Comparison of ENCODE assay signal across 11 cellular contexts in genomic region chr17:14784997-14785696, GRCh38.
DNase-seq lines count a peak whose midpoint lies in the region; ATAC-seq and TF ChIP-seq lines count a peak whose summit lies in the region.
"Had no signal": no experiment of that assay in that cellular context is flagged by ENCODE, and none has a peak within 500 bp of the region (broad histone marks: within the 10 kb centered on the region; RNA-seq: fewer than 3 reads in every experiment).

No MANE protein-coding gene starts in this region.

- intact Hi-C loops in activated T-helper 1 cell treated with anti-CD3 and anti-CD28 coated beads, Interleukin-12 subunit alpha, Interleukin-12 subunit beta, Interleukin-2, Interleukin-4 antibody, amounts not matched to agents 30 ng/mL and 10 ng/mL and 1 ng/mL, durations not matched to agents 14 hours and 24 hours and 36 hours (cut with micrococcal nuclease): loop anchor here (10.0 kb wide), 1 partner anchor 1190 kb away; no protein-coding TSS in a partner anchor
- intact Hi-C loops in ovary (cut with DNase I): no loop called here

- H3K4me3 ChIP-seq in ovary: no peak overlapping the region
- H3K4me3 ChIP-seq: SJSA1 had no signal

- H3K27me3 ChIP-seq in ovary: no peaks in the 10 kb centered on the region
- H3K27me3 ChIP-seq: SJSA1 had no signal

- TF ChIP-seq EP300 in ovary (IDR thresholded peaks at IDR 0.05): no peak

- WGBS in ovary, 3 donors: 76 to 92% (median 79%) methylated on average over 5 of the region's 5 CpGs

- no peaks in the 10 kb centered on the region for H3K9me3 Mint-ChIP-seq in activated T-helper 1 cell treated with anti-CD3 and anti-CD28 coated beads, Interleukin-12 subunit alpha, Interleukin-12 subunit beta, Interleukin-2, Interleukin-4 antibody, amounts not matched to agents 30 ng/mL and 10 ng/mL and 1 ng/mL, durations not matched to agents 14 hours and 24 hours and 36 hours
- H3K9me3 Mint-ChIP-seq in activated naive CD8-positive, alpha-beta T cell treated with anti-CD3 and anti-CD28 coated beads, Interleukin-2, amount 50 U/mL, for 24 hours: no peaks in the 10 kb centered on the region

- no peaks in the 10 kb centered on the region for H3K9me3 ChIP-seq in ovary
- H3K9me3 ChIP-seq: SJSA1 had no signal

- peaks cover 2% of the 10 kb centered on the region for H3K27me3 Mint-ChIP-seq in activated T-helper 1 cell treated with anti-CD3 and anti-CD28 coated beads, Interleukin-12 subunit alpha, Interleukin-12 subunit beta, Interleukin-2, Interleukin-4 antibody, amounts not matched to agents 30 ng/mL and 10 ng/mL and 1 ng/mL, durations not matched to agents 14 hours and 24 hours and 36 hours (ENCODE audit: insufficient read depth)
- H3K27me3 Mint-ChIP-seq in activated naive CD8-positive, alpha-beta T cell treated with anti-CD3 and anti-CD28 coated beads, Interleukin-2, amount 50 U/mL, for 24 hours: peaks cover 3% of the 10 kb centered on the region

- no peak overlapping the region for H3K27ac ChIP-seq in ovary
- H3K27ac ChIP-seq: SJSA1 had no signal

- H3K36me3 Mint-ChIP-seq in activated T-helper 1 cell treated with anti-CD3 and anti-CD28 coated beads, Interleukin-12 subunit alpha, Interleukin-12 subunit beta, Interleukin-2, Interleukin-4 antibody, amounts not matched to agents 30 ng/mL and 10 ng/mL and 1 ng/mL, durations not matched to agents 14 hours and 24 hours and 36 hours (ENCODE audit: low read depth): no peaks in the 10 kb centered on the region
- H3K36me3 Mint-ChIP-seq in activated naive CD8-positive, alpha-beta T cell treated with anti-CD3 and anti-CD28 coated beads, Interleukin-2, amount 50 U/mL, for 24 hours (ENCODE audit: low read depth): no peaks in the 10 kb centered on the region

- H3K4me1 ChIP-seq in ovary (ENCODE audit: insufficient read depth): no peaks in the 10 kb centered on the region
- H3K4me1 ChIP-seq: SJSA1 had no signal

- no peak for TF ChIP-seq POLR2A in ovary (IDR thresholded peaks at IDR 0.05)

- H3K4me3 Mint-ChIP-seq in activated T-helper 1 cell treated with anti-CD3 and anti-CD28 coated beads, Interleukin-12 subunit alpha, Interleukin-12 subunit beta, Interleukin-2, Interleukin-4 antibody, amounts not matched to agents 30 ng/mL and 10 ng/mL and 1 ng/mL, durations not matched to agents 14 hours and 24 hours and 36 hours: no peak overlapping the region
- no peak overlapping the region for H3K4me3 Mint-ChIP-seq in activated naive CD8-positive, alpha-beta T cell treated with anti-CD3 and anti-CD28 coated beads, Interleukin-2, amount 50 U/mL, for 24 hours

- DNase-seq in activated T-helper 1 cell treated with Interleukin-2 at 50 U/mL for 16 hours (ENCODE audit: low read depth): peak; percentile 1
- no peak for DNase-seq in activated T-helper 1 cell treated with anti-CD3 and anti-CD28 coated beads, Interleukin-12 subunit alpha, Interleukin-12 subunit beta, Interleukin-2, Interleukin-4 antibody, amounts not matched to agents 30 ng/mL and 10 ng/mL and 1 ng/mL, durations not matched to agents 14 hours and 24 hours and 36 hours (ENCODE audit: low spot score)
- DNase-seq in activated naive CD8-positive, alpha-beta T cell treated with anti-CD3 and anti-CD28 coated beads, Interleukin-2, amount 50 U/mL, for 24 hours: peak; percentile 18
- DNase-seq in stimulated activated CD8-positive, alpha-beta memory T cell treated with anti-CD3 and anti-CD28 coated beads, Interleukin-15, amount 100 ng/mL, for 1 hour (ENCODE audit: low read depth): peak; percentile 2
- DNase-seq in NCI-H1105 (lab: John Stamatoyannopoulos, UW): no peak
- no peak for DNase-seq in ovary
- DNase-seq: aorta, posterior cingulate gyrus had no signal

- no peak for TF ChIP-seq CTCF in ovary (IDR thresholded peaks at IDR 0.05)

- H3K4me1 Mint-ChIP-seq in activated T-helper 1 cell treated with anti-CD3 and anti-CD28 coated beads, Interleukin-12 subunit alpha, Interleukin-12 subunit beta, Interleukin-2, Interleukin-4 antibody, amounts not matched to agents 30 ng/mL and 10 ng/mL and 1 ng/mL, durations not matched to agents 14 hours and 24 hours and 36 hours (ENCODE audit: low read depth): no peaks in the 10 kb centered on the region
- H3K4me1 Mint-ChIP-seq in activated naive CD8-positive, alpha-beta T cell treated with anti-CD3 and anti-CD28 coated beads, Interleukin-2, amount 50 U/mL, for 24 hours: peaks cover 2% of the 10 kb centered on the region

- H3K27ac Mint-ChIP-seq in activated T-helper 1 cell treated with anti-CD3 and anti-CD28 coated beads, Interleukin-12 subunit alpha, Interleukin-12 subunit beta, Interleukin-2, Interleukin-4 antibody, amounts not matched to agents 30 ng/mL and 10 ng/mL and 1 ng/mL, durations not matched to agents 14 hours and 24 hours and 36 hours: no peak overlapping the region
- no peak overlapping the region for H3K27ac Mint-ChIP-seq in activated naive CD8-positive, alpha-beta T cell treated with anti-CD3 and anti-CD28 coated beads, Interleukin-2, amount 50 U/mL, for 24 hours

- ATAC-seq in HG03469 (IDR thresholded peaks at IDR 0.05; ENCODE audit: unreplicated experiment): peak; percentile 54
- no peak for ATAC-seq in activated naive CD8-positive, alpha-beta T cell treated with anti-CD3 and anti-CD28 coated beads, Interleukin-2, amount 50 U/mL, for 24 hours
- ATAC-seq in GM21786 (IDR thresholded peaks at IDR 0.05; ENCODE audit: unreplicated experiment): no peak

- no peaks in the 10 kb centered on the region for H3K36me3 ChIP-seq in ovary
- H3K36me3 ChIP-seq: SJSA1 had no signal

Comparison
In these comparisons a context has a peak if more than half of its experiments do, and no peak if none do; other contexts are left out.
1. DNase-seq: peak in activated T-helper 1 cell treated with Interleukin-2 at 50 U/mL for 16 hours (single experiment), activated naive CD8-positive, alpha-beta T cell treated with anti-CD3 and anti-CD28 coated beads, Interleukin-2, amount 50 U/mL, for 24 hours (single experiment) and stimulated activated CD8-positive, alpha-beta memory T cell treated with anti-CD3 and anti-CD28 coated beads, Interleukin-15, amount 100 ng/mL, for 1 hour (single experiment); none in activated T-helper 1 cell treated with anti-CD3 and anti-CD28 coated beads, Interleukin-12 subunit alpha, Interleukin-12 subunit beta, Interleukin-2, Interleukin-4 antibody, amounts not matched to agents 30 ng/mL and 10 ng/mL and 1 ng/mL, durations not matched to agents 14 hours and 24 hours and 36 hours (single experiment), NCI-H1105 (single experiment) and ovary (0 of 5).